ENCODE assay signal across 1 cellular context in the genomic region with DNA sequence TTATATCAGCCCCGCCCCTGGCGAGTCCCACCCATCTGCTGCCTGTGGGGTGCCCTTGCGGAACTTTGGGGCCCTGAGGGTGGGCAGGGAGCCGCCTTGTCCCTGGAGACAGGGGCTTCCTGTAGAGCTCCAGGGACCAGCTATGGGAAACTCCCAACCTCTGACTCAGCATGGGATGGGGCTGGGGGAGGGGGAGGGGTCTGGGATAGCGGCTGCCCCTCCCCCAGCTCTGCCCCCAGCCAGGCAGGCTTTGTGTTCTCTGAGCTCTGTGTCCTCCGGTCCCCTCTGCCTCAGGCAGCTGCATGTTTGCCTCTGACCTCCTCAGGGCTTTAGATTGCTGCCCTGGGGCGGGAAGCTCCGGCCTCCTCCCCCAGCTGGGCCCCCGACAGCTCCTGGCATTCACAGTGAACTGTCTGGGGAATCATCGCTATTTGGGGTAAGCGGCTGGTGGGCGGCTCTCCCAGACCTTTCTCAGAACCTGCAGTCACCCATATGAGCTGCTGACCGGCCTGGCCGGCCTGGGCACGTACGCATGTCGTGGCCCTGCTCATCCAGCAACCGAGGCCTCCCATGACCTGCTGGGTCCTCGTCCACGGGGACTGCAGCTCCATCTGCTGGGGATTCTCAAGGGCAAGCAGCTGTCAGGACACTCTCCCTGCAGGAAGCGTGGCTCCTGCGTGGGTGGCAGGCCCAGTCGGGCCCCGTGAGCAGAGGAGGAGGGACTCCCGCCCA.
A peak's percentile ranks its signal among the peaks of the same experiment; 100 is the strongest.
TF ChIP-seq lines count a peak whose summit lies in the region.

No MANE protein-coding gene starts in this region.

TF ChIP-seq in HepG2, 621 proteins besides CTCF, POLR2A, EP300 and RAD21 (continued from another document and continues in another):
- TF ChIP-seq FUBP1 (CRISPR knock-in tag; IDR thresholded peaks at IDR 0.05; ENCODE audit: borderline replicate concordance) (peak; percentile 17; the same call in 1 of the 2 replicates), ZBTB7B (CRISPR knock-in tag; IDR thresholded peaks at IDR 0.05) (peak; percentile 62), THAP8 (CRISPR knock-in tag; IDR thresholded peaks at IDR 0.05; ENCODE audit: borderline replicate concordance) (no peak), SUZ12 (IDR thresholded peaks at IDR 0.05; ENCODE audit: low read depth, low read length) (no peak), KLF16 (CRISPR knock-in tag; IDR thresholded peaks at IDR 0.05) (peak in 1 of 2 experiments; percentile 90; a peak in 2 of 4 replicates), FOXP1 (IDR thresholded peaks at IDR 0.05) (no peak), FOXP1 (CRISPR knock-in tag; IDR thresholded peaks at IDR 0.05) (peak; percentile 42), ZNF674 (CRISPR knock-in tag; IDR thresholded peaks at IDR 0.05; ENCODE audit: low read depth) (no peak), ZNF362 (CRISPR knock-in tag; IDR thresholded peaks at IDR 0.05; ENCODE audit: borderline replicate concordance) (no peak; the same call in 1 of the 2 replicates), ZMYM4 (CRISPR knock-in tag; IDR thresholded peaks at IDR 0.05) (0 out of 2 replicates have a peak, but pooled peaks have one; percentile 1), DNMT1 (CRISPR knock-in tag; IDR thresholded peaks at IDR 0.05) (no peak), MYNN (CRISPR knock-in tag; IDR thresholded peaks at IDR 0.05; ENCODE audit: low read depth) (no peak), NBN (conservative IDR thresholded peaks at IDR 0.05) (no peak), ZNF543 (CRISPR knock-in tag; IDR thresholded peaks at IDR 0.05) (peak; percentile 85; the same call in 1 of the 2 replicates), SP140L (CRISPR knock-in tag; IDR thresholded peaks at IDR 0.05; ENCODE audit: borderline replicate concordance) (no peak), RFXAP (CRISPR knock-in tag; IDR thresholded peaks at IDR 0.05; ENCODE audit: borderline replicate concordance) (peak; percentile 77; the same call in 1 of the 2 replicates), ZBTB2 (CRISPR knock-in tag; IDR thresholded peaks at IDR 0.05; ENCODE audit: low read depth) (no peak), CREM (IDR thresholded peaks at IDR 0.05) (peak; percentile 64; the same call in 1 of the 2 replicates), CREM (CRISPR knock-in tag; IDR thresholded peaks at IDR 0.05) (no peak), HCFC1 (IDR thresholded peaks at IDR 0.05; ENCODE audit: low read depth, low read length) (no peak), IKZF1 (IDR thresholded peaks at IDR 0.05) (no peak), PHF21A (CRISPR knock-in tag; IDR thresholded peaks at IDR 0.05) (peak; percentile 96), ARHGAP35 (CRISPR knock-in tag; IDR thresholded peaks at IDR 0.05; ENCODE audit: borderline replicate concordance) (no peak), EEA1 (CRISPR knock-in tag; IDR thresholded peaks at IDR 0.05; ENCODE audit: borderline replicate concordance) (no peak), EHMT2 (IDR thresholded peaks at IDR 0.05; ENCODE audit: borderline replicate concordance, low read depth, low read length) (no peak)
- TF ChIP-seq, protein P1, sequence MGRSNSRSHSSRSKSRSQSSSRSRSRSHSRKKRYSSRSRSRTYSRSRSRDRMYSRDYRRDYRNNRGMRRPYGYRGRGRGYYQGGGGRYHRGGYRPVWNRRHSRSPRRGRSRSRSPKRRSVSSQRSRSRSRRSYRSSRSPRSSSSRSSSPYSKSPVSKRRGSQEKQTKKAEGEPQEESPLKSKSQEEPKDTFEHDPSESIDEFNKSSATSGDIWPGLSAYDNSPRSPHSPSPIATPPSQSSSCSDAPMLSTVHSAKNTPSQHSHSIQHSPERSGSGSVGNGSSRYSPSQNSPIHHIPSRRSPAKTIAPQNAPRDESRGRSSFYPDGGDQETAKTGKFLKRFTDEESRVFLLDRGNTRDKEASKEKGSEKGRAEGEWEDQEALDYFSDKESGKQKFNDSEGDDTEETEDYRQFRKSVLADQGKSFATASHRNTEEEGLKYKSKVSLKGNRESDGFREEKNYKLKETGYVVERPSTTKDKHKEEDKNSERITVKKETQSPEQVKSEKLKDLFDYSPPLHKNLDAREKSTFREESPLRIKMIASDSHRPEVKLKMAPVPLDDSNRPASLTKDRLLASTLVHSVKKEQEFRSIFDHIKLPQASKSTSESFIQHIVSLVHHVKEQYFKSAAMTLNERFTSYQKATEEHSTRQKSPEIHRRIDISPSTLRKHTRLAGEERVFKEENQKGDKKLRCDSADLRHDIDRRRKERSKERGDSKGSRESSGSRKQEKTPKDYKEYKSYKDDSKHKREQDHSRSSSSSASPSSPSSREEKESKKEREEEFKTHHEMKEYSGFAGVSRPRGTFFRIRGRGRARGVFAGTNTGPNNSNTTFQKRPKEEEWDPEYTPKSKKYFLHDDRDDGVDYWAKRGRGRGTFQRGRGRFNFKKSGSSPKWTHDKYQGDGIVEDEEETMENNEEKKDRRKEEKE (IDR thresholded peaks at IDR 0.05) = no peak
- TF ChIP-seq, protein P2, sequence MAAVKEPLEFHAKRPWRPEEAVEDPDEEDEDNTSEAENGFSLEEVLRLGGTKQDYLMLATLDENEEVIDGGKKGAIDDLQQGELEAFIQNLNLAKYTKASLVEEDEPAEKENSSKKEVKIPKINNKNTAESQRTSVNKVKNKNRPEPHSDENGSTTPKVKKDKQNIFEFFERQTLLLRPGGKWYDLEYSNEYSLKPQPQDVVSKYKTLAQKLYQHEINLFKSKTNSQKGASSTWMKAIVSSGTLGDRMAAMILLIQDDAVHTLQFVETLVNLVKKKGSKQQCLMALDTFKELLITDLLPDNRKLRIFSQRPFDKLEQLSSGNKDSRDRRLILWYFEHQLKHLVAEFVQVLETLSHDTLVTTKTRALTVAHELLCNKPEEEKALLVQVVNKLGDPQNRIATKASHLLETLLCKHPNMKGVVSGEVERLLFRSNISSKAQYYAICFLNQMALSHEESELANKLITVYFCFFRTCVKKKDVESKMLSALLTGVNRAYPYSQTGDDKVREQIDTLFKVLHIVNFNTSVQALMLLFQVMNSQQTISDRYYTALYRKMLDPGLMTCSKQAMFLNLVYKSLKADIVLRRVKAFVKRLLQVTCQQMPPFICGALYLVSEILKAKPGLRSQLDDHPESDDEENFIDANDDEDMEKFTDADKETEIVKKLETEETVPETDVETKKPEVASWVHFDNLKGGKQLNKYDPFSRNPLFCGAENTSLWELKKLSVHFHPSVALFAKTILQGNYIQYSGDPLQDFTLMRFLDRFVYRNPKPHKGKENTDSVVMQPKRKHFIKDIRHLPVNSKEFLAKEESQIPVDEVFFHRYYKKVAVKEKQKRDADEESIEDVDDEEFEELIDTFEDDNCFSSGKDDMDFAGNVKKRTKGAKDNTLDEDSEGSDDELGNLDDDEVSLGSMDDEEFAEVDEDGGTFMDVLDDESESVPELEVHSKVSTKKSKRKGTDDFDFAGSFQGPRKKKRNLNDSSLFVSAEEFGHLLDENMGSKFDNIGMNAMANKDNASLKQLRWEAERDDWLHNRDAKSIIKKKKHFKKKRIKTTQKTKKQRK (IDR thresholded peaks at IDR 0.05; ENCODE audit: low read length) = no peak
- TF ChIP-seq, protein P3, sequence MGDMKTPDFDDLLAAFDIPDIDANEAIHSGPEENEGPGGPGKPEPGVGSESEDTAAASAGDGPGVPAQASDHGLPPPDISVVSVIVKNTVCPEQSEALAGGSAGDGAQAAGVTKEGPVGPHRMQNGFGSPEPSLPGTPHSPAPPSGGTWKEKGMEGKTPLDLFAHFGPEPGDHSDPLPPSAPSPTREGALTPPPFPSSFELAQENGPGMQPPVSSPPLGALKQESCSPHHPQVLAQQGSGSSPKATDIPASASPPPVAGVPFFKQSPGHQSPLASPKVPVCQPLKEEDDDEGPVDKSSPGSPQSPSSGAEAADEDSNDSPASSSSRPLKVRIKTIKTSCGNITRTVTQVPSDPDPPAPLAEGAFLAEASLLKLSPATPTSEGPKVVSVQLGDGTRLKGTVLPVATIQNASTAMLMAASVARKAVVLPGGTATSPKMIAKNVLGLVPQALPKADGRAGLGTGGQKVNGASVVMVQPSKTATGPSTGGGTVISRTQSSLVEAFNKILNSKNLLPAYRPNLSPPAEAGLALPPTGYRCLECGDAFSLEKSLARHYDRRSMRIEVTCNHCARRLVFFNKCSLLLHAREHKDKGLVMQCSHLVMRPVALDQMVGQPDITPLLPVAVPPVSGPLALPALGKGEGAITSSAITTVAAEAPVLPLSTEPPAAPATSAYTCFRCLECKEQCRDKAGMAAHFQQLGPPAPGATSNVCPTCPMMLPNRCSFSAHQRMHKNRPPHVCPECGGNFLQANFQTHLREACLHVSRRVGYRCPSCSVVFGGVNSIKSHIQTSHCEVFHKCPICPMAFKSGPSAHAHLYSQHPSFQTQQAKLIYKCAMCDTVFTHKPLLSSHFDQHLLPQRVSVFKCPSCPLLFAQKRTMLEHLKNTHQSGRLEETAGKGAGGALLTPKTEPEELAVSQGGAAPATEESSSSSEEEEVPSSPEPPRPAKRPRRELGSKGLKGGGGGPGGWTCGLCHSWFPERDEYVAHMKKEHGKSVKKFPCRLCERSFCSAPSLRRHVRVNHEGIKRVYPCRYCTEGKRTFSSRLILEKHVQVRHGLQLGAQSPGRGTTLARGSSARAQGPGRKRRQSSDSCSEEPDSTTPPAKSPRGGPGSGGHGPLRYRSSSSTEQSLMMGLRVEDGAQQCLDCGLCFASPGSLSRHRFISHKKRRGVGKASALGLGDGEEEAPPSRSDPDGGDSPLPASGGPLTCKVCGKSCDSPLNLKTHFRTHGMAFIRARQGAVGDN (CRISPR knock-in tag; IDR thresholded peaks at IDR 0.05) = peak; percentile 99
- TF ChIP-seq, protein P4, sequence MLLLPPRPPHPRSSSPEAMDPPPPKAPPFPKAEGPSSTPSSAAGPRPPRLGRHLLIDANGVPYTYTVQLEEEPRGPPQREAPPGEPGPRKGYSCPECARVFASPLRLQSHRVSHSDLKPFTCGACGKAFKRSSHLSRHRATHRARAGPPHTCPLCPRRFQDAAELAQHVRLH (CRISPR knock-in tag; IDR thresholded peaks at IDR 0.05; ENCODE audit: borderline replicate concordance, low read depth) = peak; percentile 71; the same call in 1 of the 2 replicates
- TF ChIP-seq, protein P5, sequence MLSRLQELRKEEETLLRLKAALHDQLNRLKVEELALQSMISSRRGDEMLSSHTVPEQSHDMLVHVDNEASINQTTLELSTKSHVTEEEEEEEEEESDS (CRISPR knock-in tag; IDR thresholded peaks at IDR 0.05; ENCODE audit: borderline replicate concordance) = peak; percentile 63; the same call in 1 of the 2 replicates
